1 cellular context compared by ENCODE assay signal in the genomic region with DNA sequence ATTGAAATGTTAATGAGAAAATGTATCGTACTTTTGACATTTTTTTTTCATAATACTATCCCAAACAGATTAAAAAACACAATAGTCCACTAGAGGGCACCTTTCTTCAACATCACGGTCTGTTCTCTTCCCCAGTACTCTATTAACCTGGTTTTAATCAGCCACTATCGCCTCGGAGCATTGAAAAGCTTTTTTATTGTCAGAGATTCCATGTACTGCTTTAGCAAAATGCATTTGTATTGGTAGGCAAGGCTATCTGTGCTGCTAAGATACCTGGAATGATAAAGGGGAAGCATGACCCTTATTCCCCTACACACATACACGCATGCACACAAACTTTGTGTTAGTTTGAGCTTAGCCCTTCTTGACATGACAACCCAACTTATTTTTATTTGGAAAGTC.
TF ChIP-seq lines count a peak whose summit lies in the region.

No MANE protein-coding gene starts in this region.

TF ChIP-seq in HEK293, 187 proteins besides CTCF, POLR2A, EP300 and RAD21 (continued from another document):
- TF ChIP-seq, protein P1, sequence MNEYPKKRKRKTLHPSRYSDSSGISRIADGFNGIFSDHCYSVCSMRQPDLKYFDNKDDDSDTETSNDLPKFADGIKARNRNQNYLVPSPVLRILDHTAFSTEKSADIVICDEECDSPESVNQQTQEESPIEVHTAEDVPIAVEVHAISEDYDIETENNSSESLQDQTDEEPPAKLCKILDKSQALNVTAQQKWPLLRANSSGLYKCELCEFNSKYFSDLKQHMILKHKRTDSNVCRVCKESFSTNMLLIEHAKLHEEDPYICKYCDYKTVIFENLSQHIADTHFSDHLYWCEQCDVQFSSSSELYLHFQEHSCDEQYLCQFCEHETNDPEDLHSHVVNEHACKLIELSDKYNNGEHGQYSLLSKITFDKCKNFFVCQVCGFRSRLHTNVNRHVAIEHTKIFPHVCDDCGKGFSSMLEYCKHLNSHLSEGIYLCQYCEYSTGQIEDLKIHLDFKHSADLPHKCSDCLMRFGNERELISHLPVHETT (tag by site-specific recombination; IDR thresholded peaks at IDR 0.05) = no peak
